4 cellular contexts compared by ENCODE assay signal in the genomic region with DNA sequence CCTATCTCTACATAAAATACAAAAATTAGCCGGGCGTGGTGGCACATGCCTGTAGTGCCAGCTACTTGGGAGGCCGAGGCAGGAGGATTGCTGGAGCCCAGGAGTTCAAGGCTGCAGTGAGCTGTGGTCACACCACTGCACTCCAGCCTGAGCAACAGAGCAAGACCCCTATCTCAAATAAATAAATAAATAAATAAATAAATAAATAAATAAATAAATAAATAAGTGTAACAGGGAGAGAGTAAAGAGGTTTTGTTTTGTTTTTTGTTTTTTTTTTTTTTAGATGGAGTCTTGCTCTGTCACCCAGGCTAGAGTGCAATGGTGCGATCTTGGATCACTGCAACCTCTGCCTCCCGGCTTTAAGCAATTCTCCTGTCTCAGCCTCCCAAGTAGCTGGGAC. TPM values are rescaled to one million over a fixed set of nuclear protein-coding genes. Genes with fewer than 3 reads are reported as not detected.
"Had no signal": no experiment of that assay in that cellular context is flagged by ENCODE, and none has a peak within 500 bp of the region (broad histone marks: within the 10 kb centered on the region; RNA-seq: fewer than 3 reads in every experiment).

No MANE protein-coding gene starts in this region.

RNA-seq across cellular contexts. Expression of a gene that starts 20.6 kb away (rescaled TPM):
- total RNA-seq: LHCN-M2, MCF 10A had no signal

RNA-seq across cellular contexts. Expression of a gene that starts 21.0 kb away (rescaled TPM):
- total RNA-seq: LHCN-M2, M059J, MCF 10A, NCI-H460 had no signal
